ENCODE assay signal across 9 cellular contexts in the genomic region with DNA sequence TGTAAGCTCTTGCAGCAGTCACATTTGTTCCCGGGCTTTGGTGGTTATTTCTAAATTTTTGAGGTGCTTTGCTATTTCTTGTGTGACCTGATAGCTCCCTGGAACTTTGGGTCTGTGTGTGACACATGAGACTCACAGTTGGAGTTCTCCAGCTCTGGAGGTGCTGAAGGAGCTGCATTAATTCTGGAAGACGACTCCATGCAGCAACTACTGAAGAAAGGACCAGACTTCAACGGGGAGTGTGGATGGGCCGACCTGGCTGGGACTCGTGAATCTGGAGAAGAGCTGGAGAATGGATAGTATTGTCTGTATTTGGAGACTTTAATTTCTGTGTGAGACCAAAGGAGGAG. TPM values are rescaled to one million over a fixed set of nuclear protein-coding genes. Genes with fewer than 3 reads are reported as not detected.
DNase-seq lines count a peak whose midpoint lies in the region; ATAC-seq and TF ChIP-seq lines count a peak whose summit lies in the region.
"Had no signal": no experiment of that assay in that cellular context is flagged by ENCODE, and none has a peak within 500 bp of the region (broad histone marks: within the 10 kb centered on the region; RNA-seq: fewer than 3 reads in every experiment).

No MANE protein-coding gene starts in this region.

- H3K27ac ChIP-seq in right atrium auricular region = peak overlapping the region; percentile 96 to 97

- no peak for DNase-seq in right atrium auricular region (ENCODE audit: low spot score)
- DNase-seq in cardiac septum (ENCODE audit: low spot score) = no peak
- DNase-seq in cardiac fibroblast (ENCODE audit: low read depth in 2 of 2) = peak in 1 of 2 donors; percentile 12
- no peak for DNase-seq in C1 segment of cervical spinal cord (lab: John Stamatoyannopoulos, UW)
- no peak for DNase-seq in DMS79 treated with DMSO at 0.1 percent for 48 hours (lab: John Stamatoyannopoulos, UW)
- DNase-seq: NCI-H1092 had no signal

- TF ChIP-seq CTCF in right atrium auricular region (IDR thresholded peaks at IDR 0.05) = no peak
- no peak for TF ChIP-seq CTCF in cardiac fibroblast (IDR thresholded peaks at IDR 0.05; ENCODE audit: low read depth, low read length)

- H3K27me3 ChIP-seq in right atrium auricular region (no peaks in the 10 kb centered on the region), mononuclear cell (ENCODE audit: insufficient read depth, low read length) (no peaks in the 10 kb centered on the region)

- H3K4me1 ChIP-seq in right atrium auricular region (peaks cover 0 to 32% of the 10 kb centered on the region in 2 donors), mononuclear cell (ENCODE audit: insufficient read depth, low read length) (peaks cover 27% of the 10 kb centered on the region)

- no peak for ATAC-seq in GM18511 (IDR thresholded peaks at IDR 0.05; ENCODE audit: unreplicated experiment)
- no peak for ATAC-seq in GM21737 (IDR thresholded peaks at IDR 0.05; ENCODE audit: unreplicated experiment)

- intact Hi-C loops in cardiac septum (cut with DNase I) = loop anchor here (2.0 kb wide), 2 partner anchors 31 to 67 kb away; a partner anchor contains a TSS

- peak overlapping the region; percentile 83 to 89 for H3K4me3 ChIP-seq in right atrium auricular region
- H3K4me3 ChIP-seq in cardiac fibroblast (replicated peaks in 1 of 2; ENCODE audit: low read depth in 2 of 2, low read length in 2 of 2) = peak overlapping the region; percentile 86 to 95
- peak overlapping the region; percentile 83 for H3K4me3 ChIP-seq in mononuclear cell (ENCODE audit: low read length)

- H3K36me3 ChIP-seq in right atrium auricular region = peaks cover 12% of the 10 kb centered on the region

- H3K9me3 ChIP-seq in right atrium auricular region = no peaks in the 10 kb centered on the region
- no peaks in the 10 kb centered on the region for H3K9me3 ChIP-seq in mononuclear cell (ENCODE audit: low read depth, low read length)

RNA-seq across cellular contexts. Expression of a gene that starts 1.5 kb away (rescaled TPM):
- 100 to 1,000 TPM; 170 to 176 TPM for total RNA-seq in right atrium auricular region
- 262 TPM for total RNA-seq in cardiac septum
- total RNA-seq in mononuclear cell = 77.9 TPM

RNA-seq across cellular contexts. Expression of a gene that starts 51.7 kb away (rescaled TPM):
- total RNA-seq in right atrium auricular region = under 1 TPM in 1 of 2 donors, not detected in 1; 0.35 TPM
- 2.8 TPM for total RNA-seq in cardiac septum
- total RNA-seq in mononuclear cell = 0.31 TPM
